9 cellular contexts compared by ENCODE assay signal in the genomic region with DNA sequence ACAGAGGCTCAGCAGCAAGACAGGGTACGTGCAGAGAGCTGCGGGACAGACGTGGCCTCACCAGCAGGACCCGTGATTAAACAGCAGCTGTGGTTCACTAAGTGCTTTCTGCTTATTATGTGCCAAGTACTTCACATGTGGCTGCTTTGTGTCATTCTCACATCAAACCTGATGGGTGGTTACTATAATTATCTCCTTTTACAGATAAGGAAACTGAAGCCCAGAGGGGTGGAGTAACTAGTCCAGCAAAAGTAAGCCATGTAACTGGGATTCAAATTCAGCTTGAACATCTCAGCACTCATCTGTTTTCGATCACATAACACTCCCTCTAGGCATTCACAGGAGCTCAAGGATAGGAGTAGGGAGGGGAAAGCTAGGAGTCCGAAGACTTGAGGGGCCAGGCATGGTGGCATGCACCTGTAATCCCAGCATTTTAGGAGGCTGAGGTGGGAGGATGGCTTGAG. TPM values are rescaled to one million over a fixed set of nuclear protein-coding genes. Genes with fewer than 3 reads are reported as not detected.
A peak's percentile ranks its signal among the peaks of the same experiment; 100 is the strongest.
DNase-seq lines count a peak whose midpoint lies in the region; ATAC-seq lines count a peak whose summit lies in the region.
"Had no signal": no experiment of that assay in that cellular context is flagged by ENCODE, and none has a peak within 500 bp of the region (broad histone marks: within the 10 kb centered on the region; RNA-seq: fewer than 3 reads in every experiment).

No MANE protein-coding gene starts in this region.

- no peak for DNase-seq in activated naive CD8-positive, alpha-beta T cell treated with anti-CD3 and anti-CD28 coated beads, Interleukin-2, amount 50 U/mL, for 24 hours
- DNase-seq in activated naive CD8-positive, alpha-beta T cell treated with anti-CD3 and anti-CD28 coated beads for 36 hours: no peak
- DNase-seq in NCI-H69 (lab: John Stamatoyannopoulos, UW): peak; percentile 85
- DNase-seq in Right ventricle myocardium superior: peak; percentile 77
- DNase-seq in SW480 (ENCODE audit: low spot score): no peak
- no peak for DNase-seq in anterior cingulate cortex (lab: John Stamatoyannopoulos, UW)

- H3K9me3 Mint-ChIP-seq in activated naive CD8-positive, alpha-beta T cell treated with anti-CD3 and anti-CD28 coated beads, Interleukin-2, amount 50 U/mL, for 24 hours: no peaks in the 10 kb centered on the region
- no peaks in the 10 kb centered on the region for H3K9me3 Mint-ChIP-seq in activated naive CD8-positive, alpha-beta T cell treated with anti-CD3 and anti-CD28 coated beads for 36 hours
- H3K9me3 Mint-ChIP-seq: CD8-positive, alpha-beta T cell had no signal

- peaks cover 26% of the 10 kb centered on the region for H3K4me1 Mint-ChIP-seq in activated naive CD8-positive, alpha-beta T cell treated with anti-CD3 and anti-CD28 coated beads, Interleukin-2, amount 50 U/mL, for 24 hours
- peaks cover 2% of the 10 kb centered on the region for H3K4me1 Mint-ChIP-seq in activated naive CD8-positive, alpha-beta T cell treated with anti-CD3 and anti-CD28 coated beads for 36 hours

- ATAC-seq in activated naive CD8-positive, alpha-beta T cell treated with anti-CD3 and anti-CD28 coated beads, Interleukin-2, amount 50 U/mL, for 24 hours: peak; percentile 52
- ATAC-seq in Right ventricle myocardium superior (ENCODE audit: poor library complexity) (peak; percentile 91), HG03521 (IDR thresholded peaks at IDR 0.05; ENCODE audit: unreplicated experiment) (no peak), HG02642 (IDR thresholded peaks at IDR 0.05; ENCODE audit: poor library complexity, unreplicated experiment) (no peak)
- ATAC-seq: CD8-positive, alpha-beta T cell had no signal

- no peaks in the 10 kb centered on the region for H3K36me3 Mint-ChIP-seq in activated naive CD8-positive, alpha-beta T cell treated with anti-CD3 and anti-CD28 coated beads, Interleukin-2, amount 50 U/mL, for 24 hours (ENCODE audit: low read depth)
- H3K36me3 Mint-ChIP-seq in activated naive CD8-positive, alpha-beta T cell treated with anti-CD3 and anti-CD28 coated beads for 36 hours: no peaks in the 10 kb centered on the region
- H3K36me3 Mint-ChIP-seq: CD8-positive, alpha-beta T cell had no signal

- H3K4me3 Mint-ChIP-seq in activated naive CD8-positive, alpha-beta T cell treated with anti-CD3 and anti-CD28 coated beads, Interleukin-2, amount 50 U/mL, for 24 hours: no peak overlapping the region
- no peak overlapping the region for H3K4me3 Mint-ChIP-seq in activated naive CD8-positive, alpha-beta T cell treated with anti-CD3 and anti-CD28 coated beads for 36 hours
- H3K4me3 Mint-ChIP-seq: CD8-positive, alpha-beta T cell had no signal

- peak overlapping the region; percentile 31 for H3K27ac Mint-ChIP-seq in activated naive CD8-positive, alpha-beta T cell treated with anti-CD3 and anti-CD28 coated beads, Interleukin-2, amount 50 U/mL, for 24 hours
- no peak overlapping the region for H3K27ac Mint-ChIP-seq in activated naive CD8-positive, alpha-beta T cell treated with anti-CD3 and anti-CD28 coated beads for 36 hours
- H3K27ac Mint-ChIP-seq: CD8-positive, alpha-beta T cell had no signal

- no peaks in the 10 kb centered on the region for H3K27me3 Mint-ChIP-seq in activated naive CD8-positive, alpha-beta T cell treated with anti-CD3 and anti-CD28 coated beads, Interleukin-2, amount 50 U/mL, for 24 hours
- H3K27me3 Mint-ChIP-seq in activated naive CD8-positive, alpha-beta T cell treated with anti-CD3 and anti-CD28 coated beads for 36 hours: peaks cover 4% of the 10 kb centered on the region

- intact Hi-C loops in Right ventricle myocardium superior (cut with DNase I): loop anchor here (5.0 kb wide), 1 partner anchor 53 kb away; the partner anchor contains the start of gene CLIC4

RNA-seq across cellular contexts. Expression of gene CLIC4, which starts 50.8 kb away (rescaled TPM):
- 10 to 100 TPM; 25.0 to 26.4 TPM for total RNA-seq in activated naive CD8-positive, alpha-beta T cell treated with anti-CD3 and anti-CD28 coated beads for 36 hours
- total RNA-seq in Right ventricle myocardium superior: 334 TPM

RNA-seq across cellular contexts. Expression of gene SRRM1, which starts 51.3 kb away (rescaled TPM):
- total RNA-seq in activated naive CD8-positive, alpha-beta T cell treated with anti-CD3 and anti-CD28 coated beads for 36 hours: 100 to 1,000 TPM; 294 TPM
- 50.4 TPM for total RNA-seq in Right ventricle myocardium superior

Comparison
In these comparisons a context has a peak if more than half of its experiments do, and no peak if none do; other contexts are left out.
1. ATAC-seq: peak in activated naive CD8-positive, alpha-beta T cell treated with anti-CD3 and anti-CD28 coated beads, Interleukin-2, amount 50 U/mL, for 24 hours (single experiment) and Right ventricle myocardium superior (single experiment); none in HG03521 (single experiment) and HG02642 (single experiment).
2. DNase-seq: peak in NCI-H69 (single experiment) and Right ventricle myocardium superior (single experiment); none in activated naive CD8-positive, alpha-beta T cell treated with anti-CD3 and anti-CD28 coated beads, Interleukin-2, amount 50 U/mL, for 24 hours (single experiment), activated naive CD8-positive, alpha-beta T cell treated with anti-CD3 and anti-CD28 coated beads for 36 hours (single experiment), SW480 (single experiment) and anterior cingulate cortex (0 of 58).
3. RNA of gene CLIC4, which starts 50.8 kb away (total RNA-seq): 334 TPM in Right ventricle myocardium superior (single experiment); 25.0 to 26.4 TPM in activated naive CD8-positive, alpha-beta T cell treated with anti-CD3 and anti-CD28 coated beads for 36 hours; every median in the first group is over 10 times any median in the second.